In genomic region chr5:127567026-127567768, GRCh38 we compare ENCODE assay signal across 11 cellular contexts. TPM values are rescaled to one million over a fixed set of nuclear protein-coding genes. Genes with fewer than 3 reads are reported as not detected.
DNase-seq lines count a peak whose midpoint lies in the region; ATAC-seq, FAIRE-seq and TF ChIP-seq lines count a peak whose summit lies in the region.
"Had no signal": no experiment of that assay in that cellular context is flagged by ENCODE, and none has a peak within 500 bp of the region (broad histone marks: within the 10 kb centered on the region; RNA-seq: fewer than 3 reads in every experiment).

No MANE protein-coding gene starts in this region.

- H3K4me3 ChIP-seq in GM12878, result no peak overlapping the region
- H3K4me3 ChIP-seq in ovary, result no peak overlapping the region
- H3K4me3 ChIP-seq in foreskin fibroblast (ENCODE audit: low read depth in 1 of 2, low read length in 2 of 2), result no peak overlapping the region
- H3K4me3 ChIP-seq: upper lobe of right lung had no signal

- peak overlapping the region; percentile 49 for H2AFZ ChIP-seq in GM12878 (ENCODE audit: control insufficient read depth, low read depth, low read length)

- SMC1A ChIA-PET in GM12878 (lab: Charles Lee; ENCODE audit: uncharacterized antibody, unreplicated experiment), result interaction anchor here (0.5 to 3.3 kb wide), 23 partner anchors 10 to 867 kb away, joined by 3 to 50 read pairs (median 3); no protein-coding TSS in a partner anchor

- no peaks in the 10 kb centered on the region for H3K27me3 ChIP-seq in GM12878 (replicated peaks in 1 of 2; ENCODE audit: control insufficient read depth in 2 of 2, insufficient read depth in 2 of 2, low read length in 1 of 2)
- H3K27me3 ChIP-seq in ovary, result no peaks in the 10 kb centered on the region

- in situ Hi-C loops in GM12878 (cut with MboI), result loop anchor here (5.0 to 25.0 kb wide), 4 partner anchors 518 to 1545 kb away; partner anchors contain the start of gene SLC12A2

- no peaks in the 10 kb centered on the region for H3K79me2 ChIP-seq in GM12878 (ENCODE audit: control insufficient read depth, insufficient read depth, low read length)

- TF ChIP-seq EP300 in GM12878 (IDR thresholded peaks at IDR 0.05; ENCODE audit: borderline replicate concordance in 1 of 2, control insufficient read depth in 1 of 2, low read depth in 2 of 2, low read length in 2 of 2) (peak; percentile 75 to 86), ovary (IDR thresholded peaks at IDR 0.05) (no peak)

- no peak overlapping the region for H3K9ac ChIP-seq in GM12878 (ENCODE audit: control insufficient read depth, insufficient read depth, low read length)

- TF ChIP-seq RAD21 in GM12878 (IDR thresholded peaks at IDR 0.05; ENCODE audit: insufficient read depth, low read depth, low read length), result no peak

- peak overlapping the region; percentile 45 for H3K4me2 ChIP-seq in GM12878 (ENCODE audit: control insufficient read depth, insufficient read depth)

- ATAC-seq in GM21447 (IDR thresholded peaks at IDR 0.05; ENCODE audit: unreplicated experiment) (peak; percentile 75), HG03103 (IDR thresholded peaks at IDR 0.05; ENCODE audit: low read depth, unreplicated experiment) (peak; percentile 54), GM12878 (peak; percentile 69)
- ATAC-seq: upper lobe of right lung had no signal

- peak; percentile 24 for DNase-seq in NOMO-1 treated with dmso at 0.1 percent for 144 hours (lab: John Stamatoyannopoulos, UW; ENCODE audit: unreplicated experiment)
- no peak for DNase-seq in NOMO-1 treated with DMSO at 0.1 percent for 48 hours (lab: John Stamatoyannopoulos, UW; ENCODE audit: unreplicated experiment)
- DNase-seq in GM12878 (ENCODE audit: low read depth, low spot score), result no peak
- DNase-seq in ovary, result no peak
- no peak for DNase-seq in stimulated activated CD4-positive, alpha-beta T cell treated with anti-CD3 and anti-CD28 coated beads, Interleukin-4, amount 100 ng/mL, for 4 hours
- no peak for DNase-seq in foreskin fibroblast
- DNase-seq: NCI-H526, upper lobe of right lung had no signal

- POLR2A ChIA-PET in GM12878 (lab: Charles Lee), result interaction anchor here (1.2 to 2.9 kb wide), 4 partner anchors 12 to 514 kb away, joined by 3 to 13 read pairs (median 4); no protein-coding TSS in a partner anchor

- CTCF ChIA-PET in GM12878 (lab: Yijun Ruan, JAX), result interaction anchor here (0.7 to 1.8 kb wide), 6 partner anchors 19 to 635 kb away, joined by 3 to 10 read pairs (median 5); no protein-coding TSS in a partner anchor

- H3K4me1 ChIP-seq in GM12878 (ENCODE audit: control insufficient read depth, insufficient read depth, low read length) (peaks cover 25% of the 10 kb centered on the region), ovary (ENCODE audit: insufficient read depth) (no peaks in the 10 kb centered on the region)

- FAIRE-seq in GM12878 (lab: Jason Lieb, UNC), result no peak
- FAIRE-seq: G401.6 had no signal

- TF ChIP-seq POLR2A in GM12878 (IDR thresholded peaks at IDR 0.05; ENCODE audit: low read depth, low read length), result no peak
- no peak for TF ChIP-seq POLR2A in ovary (IDR thresholded peaks at IDR 0.05)

- TF ChIP-seq CTCF in GM12878 (IDR thresholded peaks at IDR 0.05 in 2 of 3, conservative IDR thresholded peaks at IDR 0.05 in 1 of 3; ENCODE audit: control insufficient read depth in 2 of 3, extremely low read depth in 1 of 3, insufficient read depth in 1 of 3, low read depth in 3 of 3, low read length in 3 of 3), result no peak
- no peak for TF ChIP-seq CTCF in ovary (IDR thresholded peaks at IDR 0.05)
- TF ChIP-seq CTCF in foreskin fibroblast (IDR thresholded peaks at IDR 0.05; ENCODE audit: low read depth, low read length), result no peak

- H3K27ac ChIP-seq in GM12878 (ENCODE audit: control insufficient read depth, insufficient read depth) (no peak overlapping the region), ovary (no peak overlapping the region)
- H3K27ac ChIP-seq: upper lobe of right lung had no signal

- intact Hi-C loops in GM12878 (cut with micrococcal nuclease; ENCODE audit: unreplicated experiment) (loop anchor here (1.0 to 10.0 kb wide), 3 partner anchors 19 to 1108 kb away; no protein-coding TSS in a partner anchor), ovary (cut with DNase I) (loop anchor here in 2 of 4 donors (10.0 kb wide), 1 partner anchor 638 kb away; no protein-coding TSS in a partner anchor)

- RAD21 ChIA-PET in GM12878 (lab: Charles Lee; ENCODE audit: unreplicated experiment), result interaction anchor here (0.8 to 8.5 kb wide), 7 partner anchors 19 to 634 kb away, joined by 3 to 249 read pairs (median 4); no protein-coding TSS in a partner anchor

- H3K9me3 ChIP-seq in GM12878 (replicated peaks; ENCODE audit: control insufficient read depth, insufficient read depth, low read length) (no peaks in the 10 kb centered on the region; the same call in 2 of the 3 replicates), ovary (no peaks in the 10 kb centered on the region)
- H3K9me3 ChIP-seq: upper lobe of right lung had no signal

- no TSS peak for BruUV-seq in GM12878 (replicated peaks; lab: Mats Ljungman, UMichigan)

- 7% methylated on average over 7 of the region's 7 CpGs for WGBS in GM12878 (ENCODE audit: insufficient coverage, insufficient replicate concordance, low lambda C conversion rate, missing lambda C conversion rate)
- WGBS in ovary, 3 donors, result 73 to 91% (median 86%) methylated on average over 7 of the region's 7 CpGs

- H4K20me1 ChIP-seq in GM12878 (ENCODE audit: control insufficient read depth, insufficient read depth), result no peaks in the 10 kb centered on the region

- no peaks in the 10 kb centered on the region for H3K36me3 ChIP-seq in GM12878 (ENCODE audit: control insufficient read depth in 2 of 2, insufficient read depth in 2 of 2, low read length in 1 of 2)
- H3K36me3 ChIP-seq in ovary, result no peaks in the 10 kb centered on the region
- H3K36me3 ChIP-seq: upper lobe of right lung had no signal

TF ChIP-seq in GM12878, 131 proteins besides CTCF, POLR2A, EP300 and RAD21 (continues in another document):
- TF ChIP-seq CBX3 (IDR thresholded peaks at IDR 0.05; ENCODE audit: borderline replicate concordance, low read depth) (no peak), CHD1 (IDR thresholded peaks at IDR 0.05; ENCODE audit: low read depth, low read length) (no peak), SIX5 (IDR thresholded peaks at IDR 0.05; ENCODE audit: low read depth, low read length, severe bottlenecking) (no peak), YBX1 (IDR thresholded peaks at IDR 0.05) (no peak), BCLAF1 (IDR thresholded peaks at IDR 0.05) (no peak), USF1 (IDR thresholded peaks at IDR 0.05; ENCODE audit: borderline replicate concordance, extremely low read length, insufficient read depth, low read depth, low read length) (no peak), SP1 (IDR thresholded peaks at IDR 0.05; ENCODE audit: low read depth, low read length) (no peak), JUNB (IDR thresholded peaks at IDR 0.05) (peak; percentile 93), CHD2 (IDR thresholded peaks at IDR 0.05; ENCODE audit: borderline replicate concordance, low read depth, low read length) (0 out of 2 replicates have a peak, but pooled peaks have one; percentile 51), NFXL1 (IDR thresholded peaks at IDR 0.05; ENCODE audit: borderline replicate concordance) (no peak), ATF7 (IDR thresholded peaks at IDR 0.05; ENCODE audit: low read depth) (no peak), NBN (IDR thresholded peaks at IDR 0.05) (no peak)

RNA-seq across cellular contexts. Expression of gene PRRC1, which starts 49.8 kb away (rescaled TPM):
- 80.1 and 94.4 TPM in 2 replicates for total RNA-seq in GM12878 (2013; cell fraction: nucleolus; rRNA removed)
- total RNA-seq in GM12878 (2014; rRNA removed) (19.0 and 22.9 TPM in 2 replicates), GM12878 (2014; rRNA removed; fragmentation: Illumina TruSeq; extraction: Trizol) (30.5 and 30.9 TPM in 2 replicates), GM12878 (2021) (35.0 and 35.8 TPM in 2 replicates), ovary (10 to 100 TPM; 24.2 to 59.0 (median 46.1) TPM)
- polyA plus RNA-seq in GM12878 (2011; ENCODE audit: low read depth), result 29.5 TPM
- polyA plus RNA-seq in GM12878 (2011; rRNA removed) (50.9 and 54.5 TPM in 2 replicates), GM12878 (2014; fragmentation: Illumina TruSeq; extraction: Trizol) (34.0 and 35.5 TPM in 2 replicates), GM12878 (2014; fragmentation: Nextera tagmentation; extraction: Ambion mirVana) (10 to 100 TPM; 29.7 to 29.8 TPM), GM12878 (2014; rRNA removed) (24.6 and 26.6 TPM in 2 replicates), GM12878 (2016; fragmentation: Nextera tagmentation; extraction: Ambion mirVana) (10 to 100 TPM; 31.2 to 40.1 TPM), ovary (10 to 100 TPM; 19.0 to 54.1 TPM)
- 39.6 and 41.5 TPM in 2 replicates for polyA plus RNA-seq in GM12878 (2011; cell fraction: cytosol; rRNA removed)
- 37.3 and 40.8 TPM in 2 replicates for polyA plus RNA-seq in GM12878 (2011; cell fraction: nucleus; rRNA removed)
- polyA plus RNA-seq in GM12878 (2012), result 34.0 and 34.6 TPM in 2 replicates
- polyA minus RNA-seq in GM12878 (2011; rRNA and poly(A)+ RNA removed), result 96.1 and 108 TPM in 2 replicates
- 25.1 and 34.3 TPM in 2 replicates for polyA minus RNA-seq in GM12878 (2011; cell fraction: cytosol; rRNA and poly(A)+ RNA removed)
- 33.0 and 49.3 TPM in 2 replicates for polyA minus RNA-seq in GM12878 (2011; cell fraction: nucleus; rRNA and poly(A)+ RNA removed)
